Comparison of ENCODE assay signal across 14 cellular contexts in the genomic region with DNA sequence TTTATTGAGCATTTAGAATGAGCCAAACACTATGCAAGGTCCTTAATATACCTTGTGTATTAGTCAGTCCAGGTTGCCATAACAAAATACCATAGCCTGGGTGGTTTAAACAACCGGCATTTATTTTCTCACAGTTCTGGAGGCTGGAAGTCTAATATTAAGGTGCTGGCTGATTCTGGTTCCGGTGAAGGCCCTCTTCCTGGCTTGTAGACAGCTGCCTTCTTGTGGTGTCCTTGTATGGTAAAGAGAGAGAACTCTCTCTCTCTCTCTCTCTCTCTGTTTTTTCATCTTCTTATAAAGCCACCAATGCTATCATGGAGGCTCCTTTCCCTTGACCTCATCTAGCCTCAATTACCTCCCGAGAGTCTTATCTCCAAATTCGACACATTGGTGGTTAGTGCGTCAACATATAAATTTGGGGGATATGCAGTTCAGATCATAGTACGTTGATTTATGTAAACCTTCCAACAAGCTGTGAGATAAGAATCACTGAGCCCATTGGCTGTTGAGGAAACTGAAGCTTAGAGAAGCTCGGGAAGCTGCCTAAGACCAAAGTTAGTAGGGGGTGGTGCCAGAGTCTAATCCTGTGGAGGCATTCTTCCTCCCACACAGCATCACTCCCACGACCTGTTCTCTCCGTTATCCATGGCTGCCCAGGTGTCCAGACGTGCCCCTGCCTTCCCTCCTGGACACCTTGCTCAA.
DNase-seq lines count a peak whose midpoint lies in the region; ATAC-seq and TF ChIP-seq lines count a peak whose summit lies in the region.
"Had no signal": no experiment of that assay in that cellular context is flagged by ENCODE, and none has a peak within 500 bp of the region (broad histone marks: within the 10 kb centered on the region; RNA-seq: fewer than 3 reads in every experiment).

No MANE protein-coding gene starts in this region.

- intact Hi-C loops in spleen (cut with DNase I; ENCODE audit: low total_unique reads) (no loop called here), dorsolateral prefrontal cortex (cut with DNase I) (no loop called here), breast epithelium (cut with DNase I; ENCODE audit: low total_unique reads) (no loop called here)

- H3K27me3 ChIP-seq in OCI-LY3 (ENCODE audit: low read depth, low read length) (peaks cover 77% of the 10 kb centered on the region), spleen (replicated peaks in 1 of 7) (no peaks in the 10 kb centered on the region), dorsolateral prefrontal cortex (no peaks in the 10 kb centered on the region), breast epithelium (no peaks in the 10 kb centered on the region)
- H3K27me3 ChIP-seq: neural progenitor cell had no signal

- H3K4me3 ChIP-seq in OCI-LY3 (ENCODE audit: low read length), result peak overlapping the region; percentile 37; the same call in 1 of the 2 replicates
- peak overlapping the region in 1 of 8 donors; percentile 50 for H3K4me3 ChIP-seq in spleen
- H3K4me3 ChIP-seq in dorsolateral prefrontal cortex, result no peak overlapping the region
- H3K4me3 ChIP-seq in breast epithelium, result no peak overlapping the region
- H3K4me3 ChIP-seq: neural progenitor cell had no signal

- H3K79me2 ChIP-seq in OCI-LY3 (ENCODE audit: low read length), result no peaks in the 10 kb centered on the region

- TF ChIP-seq POLR2A in spleen (IDR thresholded peaks at IDR 0.05) (no peak), breast epithelium (IDR thresholded peaks at IDR 0.05) (no peak)

- peak overlapping the region; percentile 57 for H3K4me2 ChIP-seq in OCI-LY3 (ENCODE audit: low read length)
- H3K4me2 ChIP-seq: neural progenitor cell had no signal

- WGBS in spleen, 5 donors, result 31 to 43% (median 36%) methylated on average over 10 of the region's 10 CpGs

- H2AFZ ChIP-seq in OCI-LY3 (ENCODE audit: low read depth, low read length), result no peak overlapping the region
- H2AFZ ChIP-seq: neural progenitor cell had no signal

- TF ChIP-seq CTCF in OCI-LY3 (IDR thresholded peaks at IDR 0.05; ENCODE audit: low read depth, low read length), result no peak
- no peak for TF ChIP-seq CTCF in spleen (IDR thresholded peaks at IDR 0.05 in 8 of 11, conservative IDR thresholded peaks at IDR 0.05 in 3 of 11)
- no peak for TF ChIP-seq CTCF in dorsolateral prefrontal cortex (IDR thresholded peaks at IDR 0.05 in 54 of 56, conservative IDR thresholded peaks at IDR 0.05 in 2 of 56; ENCODE audit: low read depth in 1 of 56, partially characterized antibody in 56 of 56)
- no peak for TF ChIP-seq CTCF in breast epithelium (IDR thresholded peaks at IDR 0.05)

- H3K9me3 ChIP-seq in OCI-LY3 (ENCODE audit: insufficient read depth, low read length) (0 out of 2 replicates have a peak, but pooled peaks cover 4% of the 10 kb centered on the region), spleen (no peaks in the 10 kb centered on the region), breast epithelium (no peaks in the 10 kb centered on the region)

- H3K4me1 ChIP-seq in OCI-LY3 (ENCODE audit: low read length) (peaks cover 59% of the 10 kb centered on the region), spleen (peaks cover 6 to 73% (median 48%) of the 10 kb centered on the region in 6 donors), breast epithelium (peaks cover 0 to 3% of the 10 kb centered on the region in 2 donors)

- no peak overlapping the region for H3K9ac ChIP-seq in OCI-LY3 (ENCODE audit: low read length)
- H3K9ac ChIP-seq: neural progenitor cell had no signal

- peak; percentile 7 for ATAC-seq in GM18867 (IDR thresholded peaks at IDR 0.05; ENCODE audit: unreplicated experiment)
- peak; percentile 12 for ATAC-seq in HG02884 (IDR thresholded peaks at IDR 0.05; ENCODE audit: unreplicated experiment)

- no peak for DNase-seq in spleen
- DNase-seq in dorsolateral prefrontal cortex, result no peak
- DNase-seq in stimulated activated CD4-positive, alpha-beta T cell treated with anti-CD3 and anti-CD28 coated beads, Interleukin-2, amount 100 ng/mL, for 48 hours, result no peak
- no peak for DNase-seq in LoVo (ENCODE audit: low spot score)
- no peak for DNase-seq in breast epithelium (ENCODE audit: low spot score in 2 of 2)
- DNase-seq: activated T-cell treated with anti-CD3 and anti-CD28 coated beads, Interleukin-2, amount 50 U/mL, for 24 hours; Calu3; IMR-90 had no signal

- H4K20me1 ChIP-seq in OCI-LY3 (ENCODE audit: insufficient read depth, low read length), result peaks cover 17% of the 10 kb centered on the region; the same call in 1 of the 2 replicates

- H3K36me3 ChIP-seq in OCI-LY3 (replicated peaks; ENCODE audit: low read depth, low read length) (no peaks in the 10 kb centered on the region), spleen (no peaks in the 10 kb centered on the region), breast epithelium (no peaks in the 10 kb centered on the region)
- H3K36me3 ChIP-seq: neural progenitor cell had no signal

- H3K27ac ChIP-seq in OCI-LY3 (ENCODE audit: low read length) (no peak overlapping the region), spleen (peak overlapping the region in 7 of 8 donors; percentile 67 to 78 (median 72)), dorsolateral prefrontal cortex (no peak overlapping the region), breast epithelium (no peak overlapping the region)
- H3K27ac ChIP-seq: neural progenitor cell, RWPE1, VCaP had no signal

Comparison
In these comparisons a context has a peak if more than half of its experiments do, and no peak if none do; other contexts are left out.
1. H3K27ac ChIP-seq: peak in spleen (7 of 8); none in OCI-LY3 (single experiment), dorsolateral prefrontal cortex (0 of 59) and breast epithelium (0 of 2).